Comparison of ENCODE assay signal across 2 cellular contexts in the genomic region with DNA sequence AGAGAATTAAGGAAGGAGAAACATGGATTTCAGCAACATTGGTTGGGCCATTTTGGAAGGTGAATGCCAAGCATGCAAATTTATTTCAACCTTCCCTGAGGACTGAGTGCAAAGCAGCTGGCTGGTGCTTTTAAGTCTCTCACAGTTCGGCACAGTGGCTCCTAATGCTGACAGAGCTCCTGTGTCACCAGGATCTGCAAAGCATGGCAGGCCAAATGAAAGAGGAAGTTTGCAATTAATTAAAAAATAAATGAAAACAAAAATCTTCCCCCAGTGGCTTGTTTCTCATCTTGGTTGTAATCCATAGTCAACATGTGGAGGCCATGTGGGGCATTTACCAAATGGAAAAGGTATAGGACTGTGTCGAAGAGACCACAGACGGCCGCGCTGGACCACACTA.
TF ChIP-seq lines count a peak whose summit lies in the region.

No MANE protein-coding gene starts in this region.

TF ChIP-seq in GM23338, 12 proteins besides CTCF, POLR2A, EP300 and RAD21 (continued from another document):
- TF ChIP-seq, protein P1, sequence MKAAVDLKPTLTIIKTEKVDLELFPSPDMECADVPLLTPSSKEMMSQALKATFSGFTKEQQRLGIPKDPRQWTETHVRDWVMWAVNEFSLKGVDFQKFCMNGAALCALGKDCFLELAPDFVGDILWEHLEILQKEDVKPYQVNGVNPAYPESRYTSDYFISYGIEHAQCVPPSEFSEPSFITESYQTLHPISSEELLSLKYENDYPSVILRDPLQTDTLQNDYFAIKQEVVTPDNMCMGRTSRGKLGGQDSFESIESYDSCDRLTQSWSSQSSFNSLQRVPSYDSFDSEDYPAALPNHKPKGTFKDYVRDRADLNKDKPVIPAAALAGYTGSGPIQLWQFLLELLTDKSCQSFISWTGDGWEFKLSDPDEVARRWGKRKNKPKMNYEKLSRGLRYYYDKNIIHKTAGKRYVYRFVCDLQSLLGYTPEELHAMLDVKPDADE (IDR thresholded peaks at IDR 0.05), result no peak
- TF ChIP-seq CREB1 (CRISPR knock-in tag; IDR thresholded peaks at IDR 0.05; ENCODE audit: low read depth) (no peak), STAT1 (IDR thresholded peaks at IDR 0.05; ENCODE audit: unreplicated experiment) (no peak), ZNF114 (CRISPR knock-in tag; IDR thresholded peaks at IDR 0.05) (no peak)

TF ChIP-seq in SK-N-SH, 30 proteins besides CTCF, POLR2A, EP300 and RAD21 (continued from another document):
- TF ChIP-seq, protein P2, sequence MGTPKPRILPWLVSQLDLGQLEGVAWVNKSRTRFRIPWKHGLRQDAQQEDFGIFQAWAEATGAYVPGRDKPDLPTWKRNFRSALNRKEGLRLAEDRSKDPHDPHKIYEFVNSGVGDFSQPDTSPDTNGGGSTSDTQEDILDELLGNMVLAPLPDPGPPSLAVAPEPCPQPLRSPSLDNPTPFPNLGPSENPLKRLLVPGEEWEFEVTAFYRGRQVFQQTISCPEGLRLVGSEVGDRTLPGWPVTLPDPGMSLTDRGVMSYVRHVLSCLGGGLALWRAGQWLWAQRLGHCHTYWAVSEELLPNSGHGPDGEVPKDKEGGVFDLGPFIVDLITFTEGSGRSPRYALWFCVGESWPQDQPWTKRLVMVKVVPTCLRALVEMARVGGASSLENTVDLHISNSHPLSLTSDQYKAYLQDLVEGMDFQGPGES (IDR thresholded peaks at IDR 0.05; ENCODE audit: low read depth, low read length), result no peak
- TF ChIP-seq FOSL2 (IDR thresholded peaks at IDR 0.05; ENCODE audit: borderline replicate concordance, low read depth) (no peak), YY1 (IDR thresholded peaks at IDR 0.05; ENCODE audit: low read depth) (no peak)
